ENCODE assay signal across 8 cellular contexts in the genomic region with DNA sequence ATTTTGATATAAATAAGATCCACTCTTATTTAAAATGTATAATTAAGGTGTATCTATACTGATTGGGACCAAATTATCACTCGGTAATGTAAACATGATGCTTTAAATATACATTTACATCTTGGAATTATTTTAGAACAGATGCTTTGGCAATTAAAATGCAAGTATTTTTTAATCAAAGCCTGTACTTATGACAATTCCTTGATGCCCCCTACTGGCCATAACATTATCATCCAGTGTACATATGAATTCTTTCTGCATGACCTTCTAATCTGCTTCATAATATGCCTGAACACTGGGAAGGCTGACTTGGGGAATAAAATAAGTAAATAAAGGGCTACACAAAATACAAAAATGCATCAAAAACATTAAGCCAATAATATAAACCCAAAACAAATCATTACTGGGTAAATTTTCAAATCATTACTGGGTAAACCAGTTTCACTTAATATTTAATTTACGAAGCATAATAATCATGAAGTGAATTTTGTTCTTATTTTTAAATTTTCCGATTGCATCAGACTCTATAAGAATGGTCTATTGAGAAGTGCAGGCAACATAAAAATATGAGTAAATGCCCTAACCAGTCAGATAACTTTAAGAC.
DNase-seq lines count a peak whose midpoint lies in the region; ATAC-seq and TF ChIP-seq lines count a peak whose summit lies in the region.

No MANE protein-coding gene starts in this region.

- no peak overlapping the region for H3K27ac Mint-ChIP-seq in activated naive CD4-positive, alpha-beta T cell treated with anti-CD3 and anti-CD28 coated beads for 36 hours

- H3K4me1 Mint-ChIP-seq in activated naive CD4-positive, alpha-beta T cell treated with anti-CD3 and anti-CD28 coated beads for 36 hours (ENCODE audit: low read depth) = no peaks in the 10 kb centered on the region

- ATAC-seq in GM18861 (IDR thresholded peaks at IDR 0.05; ENCODE audit: unreplicated experiment) = no peak
- ATAC-seq in HG03469 (IDR thresholded peaks at IDR 0.05; ENCODE audit: unreplicated experiment) = no peak

- H3K9me3 Mint-ChIP-seq in activated naive CD4-positive, alpha-beta T cell treated with anti-CD3 and anti-CD28 coated beads for 36 hours = peaks cover 2% of the 10 kb centered on the region

- DNase-seq in Daoy (ENCODE audit: low read depth) (peak; percentile 11), SK-N-DZ (ENCODE audit: low spot score) (peak; percentile 61), foreskin melanocyte (peak; percentile 37), superior temporal gyrus (ENCODE audit: extremely low spot score) (peak; percentile 76)
- no peak for DNase-seq in activated naive CD4-positive, alpha-beta T cell treated with anti-CD3 and anti-CD28 coated beads for 36 hours

- CTCF ChIA-PET in activated naive CD4-positive, alpha-beta T cell treated with anti-CD3 and anti-CD28 coated beads for 36 hours (lab: Charles Lee) = no interaction called here

- peak; percentile 61 for TF ChIP-seq RAD21 in Ishikawa (IDR thresholded peaks at IDR 0.05; ENCODE audit: low read depth)

- H3K27me3 Mint-ChIP-seq in activated naive CD4-positive, alpha-beta T cell treated with anti-CD3 and anti-CD28 coated beads for 36 hours (ENCODE audit: low read depth) = no peaks in the 10 kb centered on the region

- TF ChIP-seq EP300 in Ishikawa (IDR thresholded peaks at IDR 0.05; ENCODE audit: borderline replicate concordance) = no peak

- no peak overlapping the region for H3K4me3 Mint-ChIP-seq in activated naive CD4-positive, alpha-beta T cell treated with anti-CD3 and anti-CD28 coated beads for 36 hours

- intact Hi-C loops in activated naive CD4-positive, alpha-beta T cell treated with anti-CD3 and anti-CD28 coated beads for 36 hours (cut with micrococcal nuclease) = loop anchor here (1.0 to 5.0 kb wide), 3 partner anchors 173 to 1273 kb away; no protein-coding TSS in a partner anchor

- no peaks in the 10 kb centered on the region for H3K36me3 Mint-ChIP-seq in activated naive CD4-positive, alpha-beta T cell treated with anti-CD3 and anti-CD28 coated beads for 36 hours (ENCODE audit: low read depth)

TF ChIP-seq in Ishikawa, 13 proteins besides CTCF, POLR2A, EP300 and RAD21:
- TF ChIP-seq FOXM1 (IDR thresholded peaks at IDR 0.05; ENCODE audit: borderline replicate concordance, low read depth) (no peak), CREB1 (IDR thresholded peaks at IDR 0.05; ENCODE audit: low read depth) (no peak), NFIC (IDR thresholded peaks at IDR 0.05) (no peak), TCF12 (IDR thresholded peaks at IDR 0.05; ENCODE audit: low read depth) (no peak), USF1 (IDR thresholded peaks at IDR 0.05) (no peak), YY1 (IDR thresholded peaks at IDR 0.05; ENCODE audit: low read depth) (no peak), EGR1 (IDR thresholded peaks at IDR 0.05) (no peak), TEAD4 (IDR thresholded peaks at IDR 0.05) (no peak)
- TF ChIP-seq, protein P1, sequence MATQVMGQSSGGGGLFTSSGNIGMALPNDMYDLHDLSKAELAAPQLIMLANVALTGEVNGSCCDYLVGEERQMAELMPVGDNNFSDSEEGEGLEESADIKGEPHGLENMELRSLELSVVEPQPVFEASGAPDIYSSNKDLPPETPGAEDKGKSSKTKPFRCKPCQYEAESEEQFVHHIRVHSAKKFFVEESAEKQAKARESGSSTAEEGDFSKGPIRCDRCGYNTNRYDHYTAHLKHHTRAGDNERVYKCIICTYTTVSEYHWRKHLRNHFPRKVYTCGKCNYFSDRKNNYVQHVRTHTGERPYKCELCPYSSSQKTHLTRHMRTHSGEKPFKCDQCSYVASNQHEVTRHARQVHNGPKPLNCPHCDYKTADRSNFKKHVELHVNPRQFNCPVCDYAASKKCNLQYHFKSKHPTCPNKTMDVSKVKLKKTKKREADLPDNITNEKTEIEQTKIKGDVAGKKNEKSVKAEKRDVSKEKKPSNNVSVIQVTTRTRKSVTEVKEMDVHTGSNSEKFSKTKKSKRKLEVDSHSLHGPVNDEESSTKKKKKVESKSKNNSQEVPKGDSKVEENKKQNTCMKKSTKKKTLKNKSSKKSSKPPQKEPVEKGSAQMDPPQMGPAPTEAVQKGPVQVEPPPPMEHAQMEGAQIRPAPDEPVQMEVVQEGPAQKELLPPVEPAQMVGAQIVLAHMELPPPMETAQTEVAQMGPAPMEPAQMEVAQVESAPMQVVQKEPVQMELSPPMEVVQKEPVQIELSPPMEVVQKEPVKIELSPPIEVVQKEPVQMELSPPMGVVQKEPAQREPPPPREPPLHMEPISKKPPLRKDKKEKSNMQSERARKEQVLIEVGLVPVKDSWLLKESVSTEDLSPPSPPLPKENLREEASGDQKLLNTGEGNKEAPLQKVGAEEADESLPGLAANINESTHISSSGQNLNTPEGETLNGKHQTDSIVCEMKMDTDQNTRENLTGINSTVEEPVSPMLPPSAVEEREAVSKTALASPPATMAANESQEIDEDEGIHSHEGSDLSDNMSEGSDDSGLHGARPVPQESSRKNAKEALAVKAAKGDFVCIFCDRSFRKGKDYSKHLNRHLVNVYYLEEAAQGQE (IDR thresholded peaks at IDR 0.05; ENCODE audit: low read depth) = no peak
